Comparison of ENCODE assay signal across 8 cellular contexts in the genomic region with DNA sequence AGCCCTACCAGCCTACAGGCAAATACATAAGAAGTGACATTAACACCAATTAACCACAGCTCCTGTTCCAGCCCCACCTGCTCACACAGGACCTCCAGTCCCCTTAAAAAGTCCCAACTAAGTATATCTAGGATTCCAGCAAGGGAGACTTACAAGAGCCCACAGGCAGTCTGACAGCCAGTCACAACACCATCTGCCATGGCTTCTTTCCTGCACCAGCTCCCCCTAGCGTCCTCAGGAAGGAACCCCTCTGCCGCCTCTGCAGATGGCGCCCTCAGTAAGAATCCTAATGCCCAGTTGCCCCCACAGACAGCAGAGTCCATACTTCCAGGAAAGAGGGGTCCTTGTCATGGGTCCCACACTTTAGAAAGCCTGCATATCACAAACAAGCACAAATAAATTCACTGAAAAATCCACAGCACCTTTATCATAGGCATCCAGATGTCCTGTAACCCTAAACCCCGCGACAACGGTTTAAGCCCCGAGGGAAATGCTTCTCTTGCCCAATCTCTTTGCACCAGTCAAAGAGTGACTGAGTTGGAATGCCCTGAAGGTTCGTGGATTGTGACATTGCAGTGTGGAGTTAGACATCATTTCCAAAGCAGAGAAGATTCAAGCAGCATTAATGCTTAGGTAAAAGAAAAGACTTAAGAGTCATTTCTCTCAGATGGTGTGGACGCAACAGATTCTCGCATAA.
DNase-seq lines count a peak whose midpoint lies in the region; ATAC-seq and TF ChIP-seq lines count a peak whose summit lies in the region.

No MANE protein-coding gene starts in this region.

- TF ChIP-seq POLR2A in sigmoid colon (IDR thresholded peaks at IDR 0.05): no peak

- DNase-seq in AG09319 (ENCODE audit: extremely low read depth, low read depth) (no peak), GM13976 (ENCODE audit: low spot score) (no peak), RWPE2 (ENCODE audit: low spot score) (no peak), fibroblast of pulmonary artery (ENCODE audit: low read depth) (no peak), caudate nucleus (lab: John Stamatoyannopoulos, UW) (no peak), sigmoid colon (no peak), OCI-M2 (lab: John Stamatoyannopoulos, UW; ENCODE audit: unreplicated experiment) (no peak)
- DNase-seq in effector CD4-positive, alpha-beta T cell: no peak

- peak; percentile 31; the same call in 2 of the 3 replicates for ATAC-seq in RWPE2 (ENCODE audit: low read depth)

- no peak overlapping the region for H3K4me3 ChIP-seq in RWPE2 (ENCODE audit: severe bottlenecking)
- no peak overlapping the region for H3K4me3 ChIP-seq in fibroblast of pulmonary artery (replicated peaks; ENCODE audit: low read depth, low read length)
- no peak overlapping the region for H3K4me3 ChIP-seq in sigmoid colon

- H3K4me1 ChIP-seq in RWPE2 (ENCODE audit: insufficient read depth, poor library complexity, severe bottlenecking): peaks cover 11% of the 10 kb centered on the region
- peaks cover 0 to 63% (median 44%) of the 10 kb centered on the region in 4 donors for H3K4me1 ChIP-seq in sigmoid colon

- TF ChIP-seq EP300 in sigmoid colon (IDR thresholded peaks at IDR 0.05): no peak

- 87 to 90% methylated on average over 10 of the region's 10 CpGs for WGBS in sigmoid colon, 2 donors

- in situ Hi-C loops in GM13976 (cut with MboI; ENCODE audit: low sequenced_read_pairs, unreplicated experiment): no loop called here

- intact Hi-C loops in sigmoid colon (cut with DNase I): no loop called here

- TF ChIP-seq CTCF in AG09319 (IDR thresholded peaks at IDR 0.05; ENCODE audit: low read depth, low read length) (peak; percentile 11), GM13976 (IDR thresholded peaks at IDR 0.05; ENCODE audit: borderline replicate concordance, control extremely low read depth, extremely low read depth, insufficient read depth, missing control alignments) (peak; percentile 27), RWPE2 (IDR thresholded peaks at IDR 0.05; ENCODE audit: poor library complexity, severe bottlenecking) (peak; percentile 29), fibroblast of pulmonary artery (IDR thresholded peaks at IDR 0.05; ENCODE audit: low read length, missing control alignments) (peak; percentile 16), sigmoid colon (IDR thresholded peaks at IDR 0.05) (no peak)

- H3K9me3 ChIP-seq in RWPE2 (ENCODE audit: severe bottlenecking) (no peaks in the 10 kb centered on the region), sigmoid colon (no peaks in the 10 kb centered on the region)

- no peak overlapping the region for H3K27ac ChIP-seq in RWPE2 (ENCODE audit: poor library complexity, severe bottlenecking)
- no peak overlapping the region for H3K27ac ChIP-seq in caudate nucleus (ENCODE audit: low read depth, low read length)
- no peak overlapping the region for H3K27ac ChIP-seq in sigmoid colon

- no peaks in the 10 kb centered on the region for H3K36me3 ChIP-seq in RWPE2 (ENCODE audit: low read depth)
- no peaks in the 10 kb centered on the region for H3K36me3 ChIP-seq in sigmoid colon

- H3K27me3 ChIP-seq in RWPE2 (ENCODE audit: insufficient read depth, poor library complexity, severe bottlenecking) (no peaks in the 10 kb centered on the region), sigmoid colon (no peaks in the 10 kb centered on the region)

Comparison
In these comparisons a context has a peak if more than half of its experiments do, and no peak if none do; other contexts are left out.
1. CTCF ChIP-seq: peak in AG09319 (single experiment), GM13976 (single experiment), RWPE2 (single experiment) and fibroblast of pulmonary artery (single experiment); none in sigmoid colon (0 of 4).